In the genomic region with DNA sequence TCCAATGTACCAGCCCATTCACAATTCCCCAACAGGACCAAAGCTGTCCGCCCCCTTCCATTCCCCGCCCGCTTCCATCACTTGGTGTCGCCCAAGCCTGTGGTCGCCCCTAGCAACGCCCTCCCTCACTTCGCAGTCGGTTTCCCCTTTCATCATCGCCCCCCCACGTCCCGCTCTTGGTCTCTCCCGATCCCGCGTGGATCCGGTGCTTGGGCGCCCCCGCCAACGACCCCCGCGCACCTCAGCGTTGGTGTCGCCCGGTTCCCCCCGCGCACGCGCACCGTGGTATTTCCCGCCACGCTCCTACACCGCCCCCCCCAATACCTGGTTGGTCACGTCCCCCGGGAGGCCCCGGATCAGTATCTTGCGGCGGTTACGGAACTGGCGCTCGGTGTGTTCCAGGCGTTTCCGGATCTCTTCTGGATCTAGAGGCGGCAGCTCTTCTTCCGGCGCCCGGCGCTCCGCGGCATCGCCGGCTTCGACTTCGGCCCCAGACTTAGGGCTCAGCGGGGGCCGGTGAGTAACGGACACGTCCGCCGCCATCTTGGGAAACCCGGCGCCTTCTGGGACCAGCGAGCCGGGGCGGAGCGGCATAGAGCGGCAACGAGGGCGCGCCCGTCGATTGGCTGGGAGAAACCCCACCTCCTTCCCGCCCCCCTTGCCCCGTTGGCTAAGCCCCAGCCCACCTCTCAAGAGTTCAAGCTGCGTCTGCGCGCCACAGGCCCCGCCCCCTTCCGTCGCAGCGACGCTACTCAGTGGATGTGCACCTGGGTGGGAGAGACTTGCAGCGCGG, we compare ENCODE assay signal across 1 cellular context.
TF ChIP-seq lines count a peak whose summit lies in the region.

A gene with protein sequence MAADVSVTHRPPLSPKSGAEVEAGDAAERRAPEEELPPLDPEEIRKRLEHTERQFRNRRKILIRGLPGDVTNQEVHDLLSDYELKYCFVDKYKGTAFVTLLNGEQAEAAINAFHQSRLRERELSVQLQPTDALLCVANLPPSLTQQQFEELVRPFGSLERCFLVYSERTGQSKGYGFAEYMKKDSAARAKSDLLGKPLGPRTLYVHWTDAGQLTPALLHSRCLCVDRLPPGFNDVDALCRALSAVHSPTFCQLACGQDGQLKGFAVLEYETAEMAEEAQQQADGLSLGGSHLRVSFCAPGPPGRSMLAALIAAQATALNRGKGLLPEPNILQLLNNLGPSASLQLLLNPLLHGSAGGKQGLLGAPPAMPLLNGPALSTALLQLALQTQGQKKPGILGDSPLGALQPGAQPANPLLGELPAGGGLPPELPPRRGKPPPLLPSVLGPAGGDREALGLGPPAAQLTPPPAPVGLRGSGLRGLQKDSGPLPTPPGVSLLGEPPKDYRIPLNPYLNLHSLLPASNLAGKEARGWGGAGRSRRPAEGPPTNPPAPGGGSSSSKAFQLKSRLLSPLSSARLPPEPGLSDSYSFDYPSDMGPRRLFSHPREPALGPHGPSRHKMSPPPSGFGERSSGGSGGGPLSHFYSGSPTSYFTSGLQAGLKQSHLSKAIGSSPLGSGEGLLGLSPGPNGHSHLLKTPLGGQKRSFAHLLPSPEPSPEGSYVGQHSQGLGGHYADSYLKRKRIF (minus strand): TSS at position 565 of the 793 bp plus-strand sequence. CDS start 22 bp downstream, at position 543.

TF ChIP-seq in K562, 482 proteins besides CTCF, POLR2A, EP300 and RAD21 (continued from another document and continues in another):
- TF ChIP-seq, protein P1, sequence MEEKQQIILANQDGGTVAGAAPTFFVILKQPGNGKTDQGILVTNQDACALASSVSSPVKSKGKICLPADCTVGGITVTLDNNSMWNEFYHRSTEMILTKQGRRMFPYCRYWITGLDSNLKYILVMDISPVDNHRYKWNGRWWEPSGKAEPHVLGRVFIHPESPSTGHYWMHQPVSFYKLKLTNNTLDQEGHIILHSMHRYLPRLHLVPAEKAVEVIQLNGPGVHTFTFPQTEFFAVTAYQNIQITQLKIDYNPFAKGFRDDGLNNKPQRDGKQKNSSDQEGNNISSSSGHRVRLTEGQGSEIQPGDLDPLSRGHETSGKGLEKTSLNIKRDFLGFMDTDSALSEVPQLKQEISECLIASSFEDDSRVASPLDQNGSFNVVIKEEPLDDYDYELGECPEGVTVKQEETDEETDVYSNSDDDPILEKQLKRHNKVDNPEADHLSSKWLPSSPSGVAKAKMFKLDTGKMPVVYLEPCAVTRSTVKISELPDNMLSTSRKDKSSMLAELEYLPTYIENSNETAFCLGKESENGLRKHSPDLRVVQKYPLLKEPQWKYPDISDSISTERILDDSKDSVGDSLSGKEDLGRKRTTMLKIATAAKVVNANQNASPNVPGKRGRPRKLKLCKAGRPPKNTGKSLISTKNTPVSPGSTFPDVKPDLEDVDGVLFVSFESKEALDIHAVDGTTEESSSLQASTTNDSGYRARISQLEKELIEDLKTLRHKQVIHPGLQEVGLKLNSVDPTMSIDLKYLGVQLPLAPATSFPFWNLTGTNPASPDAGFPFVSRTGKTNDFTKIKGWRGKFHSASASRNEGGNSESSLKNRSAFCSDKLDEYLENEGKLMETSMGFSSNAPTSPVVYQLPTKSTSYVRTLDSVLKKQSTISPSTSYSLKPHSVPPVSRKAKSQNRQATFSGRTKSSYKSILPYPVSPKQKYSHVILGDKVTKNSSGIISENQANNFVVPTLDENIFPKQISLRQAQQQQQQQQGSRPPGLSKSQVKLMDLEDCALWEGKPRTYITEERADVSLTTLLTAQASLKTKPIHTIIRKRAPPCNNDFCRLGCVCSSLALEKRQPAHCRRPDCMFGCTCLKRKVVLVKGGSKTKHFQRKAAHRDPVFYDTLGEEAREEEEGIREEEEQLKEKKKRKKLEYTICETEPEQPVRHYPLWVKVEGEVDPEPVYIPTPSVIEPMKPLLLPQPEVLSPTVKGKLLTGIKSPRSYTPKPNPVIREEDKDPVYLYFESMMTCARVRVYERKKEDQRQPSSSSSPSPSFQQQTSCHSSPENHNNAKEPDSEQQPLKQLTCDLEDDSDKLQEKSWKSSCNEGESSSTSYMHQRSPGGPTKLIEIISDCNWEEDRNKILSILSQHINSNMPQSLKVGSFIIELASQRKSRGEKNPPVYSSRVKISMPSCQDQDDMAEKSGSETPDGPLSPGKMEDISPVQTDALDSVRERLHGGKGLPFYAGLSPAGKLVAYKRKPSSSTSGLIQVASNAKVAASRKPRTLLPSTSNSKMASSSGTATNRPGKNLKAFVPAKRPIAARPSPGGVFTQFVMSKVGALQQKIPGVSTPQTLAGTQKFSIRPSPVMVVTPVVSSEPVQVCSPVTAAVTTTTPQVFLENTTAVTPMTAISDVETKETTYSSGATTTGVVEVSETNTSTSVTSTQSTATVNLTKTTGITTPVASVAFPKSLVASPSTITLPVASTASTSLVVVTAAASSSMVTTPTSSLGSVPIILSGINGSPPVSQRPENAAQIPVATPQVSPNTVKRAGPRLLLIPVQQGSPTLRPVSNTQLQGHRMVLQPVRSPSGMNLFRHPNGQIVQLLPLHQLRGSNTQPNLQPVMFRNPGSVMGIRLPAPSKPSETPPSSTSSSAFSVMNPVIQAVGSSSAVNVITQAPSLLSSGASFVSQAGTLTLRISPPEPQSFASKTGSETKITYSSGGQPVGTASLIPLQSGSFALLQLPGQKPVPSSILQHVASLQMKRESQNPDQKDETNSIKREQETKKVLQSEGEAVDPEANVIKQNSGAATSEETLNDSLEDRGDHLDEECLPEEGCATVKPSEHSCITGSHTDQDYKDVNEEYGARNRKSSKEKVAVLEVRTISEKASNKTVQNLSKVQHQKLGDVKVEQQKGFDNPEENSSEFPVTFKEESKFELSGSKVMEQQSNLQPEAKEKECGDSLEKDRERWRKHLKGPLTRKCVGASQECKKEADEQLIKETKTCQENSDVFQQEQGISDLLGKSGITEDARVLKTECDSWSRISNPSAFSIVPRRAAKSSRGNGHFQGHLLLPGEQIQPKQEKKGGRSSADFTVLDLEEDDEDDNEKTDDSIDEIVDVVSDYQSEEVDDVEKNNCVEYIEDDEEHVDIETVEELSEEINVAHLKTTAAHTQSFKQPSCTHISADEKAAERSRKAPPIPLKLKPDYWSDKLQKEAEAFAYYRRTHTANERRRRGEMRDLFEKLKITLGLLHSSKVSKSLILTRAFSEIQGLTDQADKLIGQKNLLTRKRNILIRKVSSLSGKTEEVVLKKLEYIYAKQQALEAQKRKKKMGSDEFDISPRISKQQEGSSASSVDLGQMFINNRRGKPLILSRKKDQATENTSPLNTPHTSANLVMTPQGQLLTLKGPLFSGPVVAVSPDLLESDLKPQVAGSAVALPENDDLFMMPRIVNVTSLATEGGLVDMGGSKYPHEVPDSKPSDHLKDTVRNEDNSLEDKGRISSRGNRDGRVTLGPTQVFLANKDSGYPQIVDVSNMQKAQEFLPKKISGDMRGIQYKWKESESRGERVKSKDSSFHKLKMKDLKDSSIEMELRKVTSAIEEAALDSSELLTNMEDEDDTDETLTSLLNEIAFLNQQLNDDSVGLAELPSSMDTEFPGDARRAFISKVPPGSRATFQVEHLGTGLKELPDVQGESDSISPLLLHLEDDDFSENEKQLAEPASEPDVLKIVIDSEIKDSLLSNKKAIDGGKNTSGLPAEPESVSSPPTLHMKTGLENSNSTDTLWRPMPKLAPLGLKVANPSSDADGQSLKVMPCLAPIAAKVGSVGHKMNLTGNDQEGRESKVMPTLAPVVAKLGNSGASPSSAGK (IDR thresholded peaks at IDR 0.05), result no peak
- TF ChIP-seq KLF16 (IDR thresholded peaks at IDR 0.05) (no peak), TAF1 (IDR thresholded peaks at IDR 0.05; ENCODE audit: control insufficient read depth, extremely low read depth, insufficient read depth, low read length, severe bottlenecking) (peak; percentile 96), STAT5A (IDR thresholded peaks at IDR 0.05; ENCODE audit: borderline replicate concordance, low read length) (no peak), VEZF1 (CRISPR knock-in tag; IDR thresholded peaks at IDR 0.05) (peak; percentile 89), MXD1 (CRISPR knock-in tag; IDR thresholded peaks at IDR 0.05; ENCODE audit: borderline replicate concordance, poor library complexity, severe bottlenecking) (peak; percentile 50), MECOM (CRISPR knock-in tag; IDR thresholded peaks at IDR 0.05) (no peak), SAP30 (IDR thresholded peaks at IDR 0.05; ENCODE audit: borderline replicate concordance, insufficient read depth, low read depth, low read length, poor library complexity, severe bottlenecking) (peak; percentile 87), DNMT1 (IDR thresholded peaks at IDR 0.05) (0 out of 2 replicates have a peak, but pooled peaks have one; percentile 63), NBN (IDR thresholded peaks at IDR 0.05; ENCODE audit: low read depth) (no peak), HMG20B (CRISPR knock-in tag; IDR thresholded peaks at IDR 0.05) (no peak), SPI1 (IDR thresholded peaks at IDR 0.05; ENCODE audit: borderline replicate concordance, low read depth, low read length) (no peak), HIVEP1 (CRISPR knock-in tag; IDR thresholded peaks at IDR 0.05) (no peak), KLF1 (tag; IDR thresholded peaks at IDR 0.05) (no peak; the same call in 1 of the 2 replicates), SAFB (IDR thresholded peaks at IDR 0.05; ENCODE audit: borderline replicate concordance, low read depth, low read length) (peak; percentile 89), ZNF583 (CRISPR knock-in tag; IDR thresholded peaks at IDR 0.05) (no peak), ZNF707 (CRISPR knock-in tag; conservative IDR thresholded peaks at IDR 0.05) (no peak), LCOR (CRISPR knock-in tag; IDR thresholded peaks at IDR 0.05) (peak; percentile 84), SIX5 (IDR thresholded peaks at IDR 0.05; ENCODE audit: borderline replicate concordance in 1 of 2, insufficient read depth in 1 of 2, low read depth in 1 of 2, low read length in 2 of 2) (peak; percentile 29 to 39; a peak in 2 of 4 replicates), ZNF592 (IDR thresholded peaks at IDR 0.05) (no peak), DACH1 (IDR thresholded peaks at IDR 0.05; ENCODE audit: partially characterized antibody) (no peak), GATAD2B (IDR thresholded peaks at IDR 0.05; ENCODE audit: borderline replicate concordance) (no peak), NELFE (IDR thresholded peaks at IDR 0.05; ENCODE audit: insufficient read depth, insufficient read length) (no peak)
- TF ChIP-seq, protein P2, sequence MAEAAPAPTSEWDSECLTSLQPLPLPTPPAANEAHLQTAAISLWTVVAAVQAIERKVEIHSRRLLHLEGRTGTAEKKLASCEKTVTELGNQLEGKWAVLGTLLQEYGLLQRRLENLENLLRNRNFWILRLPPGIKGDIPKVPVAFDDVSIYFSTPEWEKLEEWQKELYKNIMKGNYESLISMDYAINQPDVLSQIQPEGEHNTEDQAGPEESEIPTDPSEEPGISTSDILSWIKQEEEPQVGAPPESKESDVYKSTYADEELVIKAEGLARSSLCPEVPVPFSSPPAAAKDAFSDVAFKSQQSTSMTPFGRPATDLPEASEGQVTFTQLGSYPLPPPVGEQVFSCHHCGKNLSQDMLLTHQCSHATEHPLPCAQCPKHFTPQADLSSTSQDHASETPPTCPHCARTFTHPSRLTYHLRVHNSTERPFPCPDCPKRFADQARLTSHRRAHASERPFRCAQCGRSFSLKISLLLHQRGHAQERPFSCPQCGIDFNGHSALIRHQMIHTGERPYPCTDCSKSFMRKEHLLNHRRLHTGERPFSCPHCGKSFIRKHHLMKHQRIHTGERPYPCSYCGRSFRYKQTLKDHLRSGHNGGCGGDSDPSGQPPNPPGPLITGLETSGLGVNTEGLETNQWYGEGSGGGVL (CRISPR knock-in tag; IDR thresholded peaks at IDR 0.05), result no peak
- TF ChIP-seq, protein P3, sequence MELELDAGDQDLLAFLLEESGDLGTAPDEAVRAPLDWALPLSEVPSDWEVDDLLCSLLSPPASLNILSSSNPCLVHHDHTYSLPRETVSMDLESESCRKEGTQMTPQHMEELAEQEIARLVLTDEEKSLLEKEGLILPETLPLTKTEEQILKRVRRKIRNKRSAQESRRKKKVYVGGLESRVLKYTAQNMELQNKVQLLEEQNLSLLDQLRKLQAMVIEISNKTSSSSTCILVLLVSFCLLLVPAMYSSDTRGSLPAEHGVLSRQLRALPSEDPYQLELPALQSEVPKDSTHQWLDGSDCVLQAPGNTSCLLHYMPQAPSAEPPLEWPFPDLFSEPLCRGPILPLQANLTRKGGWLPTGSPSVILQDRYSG (tag; conservative IDR thresholded peaks at IDR 0.05; ENCODE audit: low read depth), result no peak
